Comparison of ENCODE assay signal across 11 cellular contexts in genomic region chr1:60709426-60709825, GRCh38.
"Had no signal": no experiment of that assay in that cellular context is flagged by ENCODE, and none has a peak within 500 bp of the region (broad histone marks: within the 10 kb centered on the region; RNA-seq: fewer than 3 reads in every experiment).

No MANE protein-coding gene starts in this region.

- H3K4me3 Mint-ChIP-seq: GM23338, H9, HFFc6 had no signal

- H3K27ac ChIP-seq: GM23248 had no signal

- FAIRE-seq: H1, H54 had no signal

- H3K9me3 ChIP-seq: HAP-1 had no signal

- H3K27ac Mint-ChIP-seq: GM23338, H9, HFFc6 had no signal

- H2AFZ ChIP-seq: GM23248, GM23338 had no signal

- H3K4me1 ChIP-seq: HAP-1 had no signal

- DNase-seq: GM23248, GOT3, H7, H9, HCEC 1CT, HFFc6 had no signal

- H3K4me2 ChIP-seq: GM23338 had no signal

- H3K9me3 Mint-ChIP-seq: GM23338, H9 had no signal

- H3K36me3 ChIP-seq: HAP-1 had no signal

- H3K9ac ChIP-seq: GM23248 had no signal

- H3K4me3 ChIP-seq: GM23248, GM23338, HAP-1 had no signal

- ATAC-seq: GM23338, HCT116 had no signal
